34 cellular contexts compared by ENCODE assay signal in genomic region chrX:24037729-24038128, GRCh38.
"Had no signal": no experiment of that assay in that cellular context is flagged by ENCODE, and none has a peak within 500 bp of the region (broad histone marks: within the 10 kb centered on the region; RNA-seq: fewer than 3 reads in every experiment).

No MANE protein-coding gene starts in this region.

- H3K4me2 ChIP-seq: KMS-11 had no signal

- H3K9me3 ChIP-seq: MG63 had no signal

- H3K9ac ChIP-seq: KMS-11 had no signal

- H3K27me3 ChIP-seq: MG63 had no signal

- DNase-seq: Karpas-422, Kasumi-1, MG63, MM.1S, MV-4-11, NCI-H1048, NCI-H1092, NCI-H1092 treated with DMSO at 0.1 percent for 48 hours, NCI-H1105, NCI-H1417, NCI-H1417 treated with DMSO at 0.1 percent for 48 hours, NCI-H1436, NCI-H1436 treated with DMSO at 0.1 percent for 48 hours, NCI-H146, NCI-H1694, NCI-H1694 treated with DMSO at 0.1 percent for 48 hours, NCI-H187, NCI-H187 treated with DMSO at 0.1 percent for 48 hours, NCI-H1930, NCI-H2029, NCI-H2029 treated with DMSO at 0.1 percent for 48 hours, NCI-H2081, NCI-H2081 treated with DMSO at 0.1 percent for 48 hours, NCI-H2107, NCI-H2171, NCI-H2171 treated with DMSO at 0.1 percent for 48 hours, NCI-H2227 treated with DMSO at 0.1 percent for 48 hours, NCI-H226, NCI-H345, NCI-H446, NCI-H446 treated with DMSO at 0.1 percent for 48 hours, NCI-H510A, NCI-H510A treated with DMSO at 0.1 percent for 48 hours had no signal

- H3K36me3 ChIP-seq: MG63 had no signal

- H3K4me3 ChIP-seq: MG63 had no signal

- H3K27ac ChIP-seq: KMS-11 had no signal
